In the genomic region with DNA sequence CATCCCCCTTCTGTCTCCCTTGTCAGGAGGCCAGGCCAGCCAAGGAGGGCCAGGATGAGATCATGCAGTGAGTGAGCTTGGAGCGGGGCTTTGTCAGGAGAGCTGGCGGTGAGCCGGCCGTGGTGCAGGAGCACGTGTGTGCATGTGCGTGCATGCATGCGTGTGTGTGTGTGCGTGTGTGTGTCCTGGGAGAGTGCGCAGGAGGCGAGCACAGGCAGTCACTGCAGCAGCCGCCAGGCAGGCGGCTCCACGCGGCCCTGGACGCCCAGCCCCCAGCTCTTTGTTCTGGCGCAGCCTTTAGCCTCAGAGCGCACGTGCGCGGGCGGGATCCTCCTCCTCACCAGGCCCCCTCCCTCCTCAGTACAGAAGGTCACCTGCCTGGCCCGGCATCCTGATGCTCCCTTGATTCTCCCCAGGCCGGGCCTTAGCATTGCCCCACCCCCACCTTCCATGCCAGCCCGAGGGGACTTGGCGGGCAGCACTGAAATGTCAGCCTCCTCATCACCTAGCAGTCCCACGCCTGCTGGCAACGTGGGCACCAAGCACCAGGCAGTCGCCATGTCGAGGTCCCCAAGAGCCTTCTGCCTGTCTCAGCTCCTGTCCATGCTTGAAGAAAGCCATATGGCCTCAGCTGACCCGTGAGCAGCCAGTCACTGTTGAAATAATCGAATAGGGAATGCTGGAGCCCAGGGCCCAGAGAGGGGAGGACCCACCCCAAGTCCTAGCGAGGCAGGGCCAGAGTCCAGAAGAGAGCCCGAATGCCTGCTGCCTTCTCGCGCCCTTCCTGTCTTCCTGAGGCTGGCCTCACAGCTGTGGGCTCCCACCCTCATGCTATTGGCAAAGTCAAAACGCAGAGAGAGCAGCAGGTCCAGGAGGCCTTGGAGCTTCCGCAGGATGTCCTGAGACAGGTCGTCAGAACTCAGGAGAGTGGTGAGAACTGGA, we compare ENCODE assay signal across 9 cellular contexts.
A peak's percentile ranks its signal among the peaks of the same experiment; 100 is the strongest.
DNase-seq lines count a peak whose midpoint lies in the region; ATAC-seq and TF ChIP-seq lines count a peak whose summit lies in the region.
"Had no signal": no experiment of that assay in that cellular context is flagged by ENCODE, and none has a peak within 500 bp of the region (broad histone marks: within the 10 kb centered on the region; RNA-seq: fewer than 3 reads in every experiment).

No MANE protein-coding gene starts in this region.

- H3K36me3 Mint-ChIP-seq in type B pancreatic cell, result peaks cover 24% of the 10 kb centered on the region

- no peaks in the 10 kb centered on the region for H3K9me3 Mint-ChIP-seq in type B pancreatic cell
- H3K9me3 Mint-ChIP-seq: activated CD8-positive, alpha-beta T cell treated with anti-CD3 and anti-CD28 coated beads for 36 hours had no signal

- H3K27me3 ChIP-seq in Peyer's patch, result no peaks in the 10 kb centered on the region

- peak in 2 of 6 experiments; percentile 10 to 12 for TF ChIP-seq CTCF in Peyer's patch (IDR thresholded peaks at IDR 0.05)
- TF ChIP-seq CTCF in type B pancreatic cell (conservative IDR thresholded peaks at IDR 0.05), result no peak

- H3K27ac ChIP-seq in Peyer's patch, result peak overlapping the region in 2 of 4 donors; percentile 62 to 80
- H3K27ac ChIP-seq in mesodermal cell (ENCODE audit: low read depth, low read length, severe bottlenecking), result peak overlapping the region; percentile 97

- H3K4me1 ChIP-seq in Peyer's patch (peaks cover 0 to 46% (median 1%) of the 10 kb centered on the region in 4 donors), mesodermal cell (ENCODE audit: control insufficient read depth, insufficient read depth, low read length, poor library complexity, severe bottlenecking) (peaks cover 30% of the 10 kb centered on the region)

- 89 to 91% methylated on average over 30 to 33 of the region's 38 CpGs for WGBS in mesodermal cell (ENCODE audit: insufficient coverage in 2 of 2), 2 experiments

- peak in 2 of 3 donors; percentile 60 to 82 for DNase-seq in Peyer's patch
- peak; percentile 33 for DNase-seq in fibroblast of gingiva (ENCODE audit: low read depth)
- peak; percentile 81 for DNase-seq in type B pancreatic cell (ENCODE audit: extremely low spot score, unreplicated experiment)
- DNase-seq in DMS53 (lab: John Stamatoyannopoulos, UW), result no peak
- DNase-seq: activated CD8-positive, alpha-beta T cell treated with anti-CD3 and anti-CD28 coated beads for 36 hours had no signal

- H3K4me3 Mint-ChIP-seq in type B pancreatic cell, result peak overlapping the region; percentile 62
- H3K4me3 Mint-ChIP-seq: activated CD8-positive, alpha-beta T cell treated with anti-CD3 and anti-CD28 coated beads for 36 hours had no signal

- no peaks in the 10 kb centered on the region for H3K9me3 ChIP-seq in Peyer's patch
- H3K9me3 ChIP-seq in mesodermal cell (ENCODE audit: control insufficient read depth, low read length), result no peaks in the 10 kb centered on the region

- H3K27ac Mint-ChIP-seq in type B pancreatic cell, result peak overlapping the region; percentile 82
- H3K27ac Mint-ChIP-seq: activated CD8-positive, alpha-beta T cell treated with anti-CD3 and anti-CD28 coated beads for 36 hours had no signal

- H3K4me3 ChIP-seq in Peyer's patch, result no peak overlapping the region
- H3K4me3 ChIP-seq in mesodermal cell (ENCODE audit: extremely low read depth, insufficient read depth, low read length, poor library complexity, severe bottlenecking), result no peak overlapping the region

- H3K36me3 ChIP-seq in Peyer's patch, result peaks cover 0 to 47% (median 0%) of the 10 kb centered on the region in 3 donors
- H3K36me3 ChIP-seq in mesodermal cell (ENCODE audit: control insufficient read depth, insufficient read depth, low read length), result peaks cover 60% of the 10 kb centered on the region

- peaks cover 53% of the 10 kb centered on the region for H3K4me1 Mint-ChIP-seq in type B pancreatic cell (ENCODE audit: unreplicated experiment)

- no peak for TF ChIP-seq POLR2A in Peyer's patch (IDR thresholded peaks at IDR 0.05)

- ATAC-seq in GM21723 (IDR thresholded peaks at IDR 0.05; ENCODE audit: unreplicated experiment) (no peak), HG03520 (IDR thresholded peaks at IDR 0.05; ENCODE audit: unreplicated experiment) (no peak), GM21526 (IDR thresholded peaks at IDR 0.05; ENCODE audit: low FRiP score, unreplicated experiment) (no peak)
- ATAC-seq: activated CD8-positive, alpha-beta T cell treated with anti-CD3 and anti-CD28 coated beads for 36 hours had no signal

- peaks cover 2% of the 10 kb centered on the region for H3K27me3 Mint-ChIP-seq in type B pancreatic cell
- H3K27me3 Mint-ChIP-seq: activated CD8-positive, alpha-beta T cell treated with anti-CD3 and anti-CD28 coated beads for 36 hours had no signal
